20 cellular contexts compared by ENCODE assay signal in genomic region chr4:127236875-127237274, GRCh38.
DNase-seq lines count a peak whose midpoint lies in the region; ATAC-seq and TF ChIP-seq lines count a peak whose summit lies in the region.
"Had no signal": no experiment of that assay in that cellular context is flagged by ENCODE, and none has a peak within 500 bp of the region (broad histone marks: within the 10 kb centered on the region; RNA-seq: fewer than 3 reads in every experiment).

No MANE protein-coding gene starts in this region.

- H3K4me1 ChIP-seq in naive thymus-derived CD4-positive, alpha-beta T cell (ENCODE audit: control insufficient read depth in 2 of 2, insufficient read depth in 2 of 2, low read length in 2 of 2) = no peaks in the 10 kb centered on the region

- H3K9me3 Mint-ChIP-seq in naive thymus-derived CD4-positive, alpha-beta T cell = peaks cover 0 to 15% (median 2%) of the 10 kb centered on the region in 11 donors

- DNase-seq in AG04450 (ENCODE audit: low read depth, low spot score) (peak; percentile 66), BJ (ENCODE audit: low read depth) (peak; percentile 74), NCI-H446 (lab: John Stamatoyannopoulos, UW) (peak; percentile 49 to 73), fibroblast of the conjunctiva (ENCODE audit: low read depth) (peak; percentile 64), HuH-7.5 (ENCODE audit: low spot score) (no peak), dermis blood vessel endothelial cell (no peak)
- no peak for DNase-seq in naive thymus-derived CD4-positive, alpha-beta T cell
- DNase-seq: AML-193, GDM1, GOT3, KG1, NCI-H1048, NCI-H1436, NCI-H2029, NCI-H2171, SHP77 had no signal

- H3K4me3 Mint-ChIP-seq in naive thymus-derived CD4-positive, alpha-beta T cell = no peak overlapping the region

- intact Hi-C loops in naive thymus-derived CD4-positive, alpha-beta T cell (cut with micrococcal nuclease) = no loop called here

- H3K4me1 Mint-ChIP-seq in naive thymus-derived CD4-positive, alpha-beta T cell = no peaks in the 10 kb centered on the region

- CTCF ChIA-PET in AG04450 (lab: Charles Lee) (no interaction called here), BJ (lab: Yijun Ruan, JAX) (interaction anchor here (1.1 kb wide), 1 partner anchor 98 kb away, joined by 3 read pairs; no protein-coding TSS in a partner anchor)
- CTCF ChIA-PET in naive thymus-derived CD4-positive, alpha-beta T cell (lab: Charles Lee) = no interaction called here

- no peaks in the 10 kb centered on the region for H3K9me3 ChIP-seq in AG04450 (ENCODE audit: control insufficient read depth, insufficient read depth, low read length)
- no peaks in the 10 kb centered on the region for H3K9me3 ChIP-seq in naive thymus-derived CD4-positive, alpha-beta T cell (ENCODE audit: control insufficient read depth in 2 of 3, low read length in 3 of 3)

- H3K27ac ChIP-seq in AG04450 (ENCODE audit: low read depth, low read length) = no peak overlapping the region
- no peak overlapping the region for H3K27ac ChIP-seq in naive thymus-derived CD4-positive, alpha-beta T cell (ENCODE audit: low read depth, low read length)
- H3K27ac ChIP-seq: SK-N-MC had no signal

- H3K27me3 Mint-ChIP-seq in naive thymus-derived CD4-positive, alpha-beta T cell = no peaks in the 10 kb centered on the region

- no peak overlapping the region for H3K4me3 ChIP-seq in AG04450 (ENCODE audit: low read depth, low read length)
- H3K4me3 ChIP-seq in BJ (ENCODE audit: low read depth, low read length) = no peak overlapping the region
- no peak overlapping the region for H3K4me3 ChIP-seq in naive thymus-derived CD4-positive, alpha-beta T cell (ENCODE audit: low read length)
- H3K4me3 ChIP-seq: SK-N-MC had no signal

- no peaks in the 10 kb centered on the region for H3K36me3 Mint-ChIP-seq in naive thymus-derived CD4-positive, alpha-beta T cell

- H3K36me3 ChIP-seq in BJ (ENCODE audit: control insufficient read depth, insufficient read depth, low read length) = no peaks in the 10 kb centered on the region
- H3K36me3 ChIP-seq in naive thymus-derived CD4-positive, alpha-beta T cell (ENCODE audit: control insufficient read depth in 2 of 3, insufficient read depth in 3 of 3, low read length in 3 of 3) = no peaks in the 10 kb centered on the region

- TF ChIP-seq CTCF in AG04450 (IDR thresholded peaks at IDR 0.05; ENCODE audit: low read depth, low read length) = no peak
- TF ChIP-seq CTCF in BJ (IDR thresholded peaks at IDR 0.05; ENCODE audit: insufficient read depth, low read depth, low read length) = no peak

- no peaks in the 10 kb centered on the region for H3K27me3 ChIP-seq in AG04450 (ENCODE audit: control insufficient read depth, insufficient read depth, low read length)
- H3K27me3 ChIP-seq in BJ (ENCODE audit: control insufficient read depth, insufficient read depth, low read length) = no peaks in the 10 kb centered on the region
- no peaks in the 10 kb centered on the region for H3K27me3 ChIP-seq in naive thymus-derived CD4-positive, alpha-beta T cell (ENCODE audit: control insufficient read depth in 2 of 2, insufficient read depth in 2 of 2, low read length in 2 of 2)

- POLR2A ChIA-PET in AG04450 (lab: Yijun Ruan, JAX) = no interaction called here
- POLR2A ChIA-PET in BJ (lab: Charles Lee) = no interaction called here
- POLR2A ChIA-PET in naive thymus-derived CD4-positive, alpha-beta T cell (lab: Charles Lee) = no interaction called here

- no peak for ATAC-seq in naive thymus-derived CD4-positive, alpha-beta T cell
- no peak for ATAC-seq in HG03095 (IDR thresholded peaks at IDR 0.05; ENCODE audit: unreplicated experiment)
- ATAC-seq: HCT116, Panc1 had no signal

- no peak overlapping the region for H3K27ac Mint-ChIP-seq in naive thymus-derived CD4-positive, alpha-beta T cell

Comparison
In these comparisons a context has a peak if more than half of its experiments do, and no peak if none do; other contexts are left out.
1. DNase-seq: peak in AG04450 (single experiment), BJ (single experiment), NCI-H446 (2 of 2) and fibroblast of the conjunctiva (single experiment); none in HuH-7.5 (single experiment), naive thymus-derived CD4-positive, alpha-beta T cell (0 of 9) and dermis blood vessel endothelial cell (single experiment).